ENCODE assay signal across 8 cellular contexts in the genomic region with DNA sequence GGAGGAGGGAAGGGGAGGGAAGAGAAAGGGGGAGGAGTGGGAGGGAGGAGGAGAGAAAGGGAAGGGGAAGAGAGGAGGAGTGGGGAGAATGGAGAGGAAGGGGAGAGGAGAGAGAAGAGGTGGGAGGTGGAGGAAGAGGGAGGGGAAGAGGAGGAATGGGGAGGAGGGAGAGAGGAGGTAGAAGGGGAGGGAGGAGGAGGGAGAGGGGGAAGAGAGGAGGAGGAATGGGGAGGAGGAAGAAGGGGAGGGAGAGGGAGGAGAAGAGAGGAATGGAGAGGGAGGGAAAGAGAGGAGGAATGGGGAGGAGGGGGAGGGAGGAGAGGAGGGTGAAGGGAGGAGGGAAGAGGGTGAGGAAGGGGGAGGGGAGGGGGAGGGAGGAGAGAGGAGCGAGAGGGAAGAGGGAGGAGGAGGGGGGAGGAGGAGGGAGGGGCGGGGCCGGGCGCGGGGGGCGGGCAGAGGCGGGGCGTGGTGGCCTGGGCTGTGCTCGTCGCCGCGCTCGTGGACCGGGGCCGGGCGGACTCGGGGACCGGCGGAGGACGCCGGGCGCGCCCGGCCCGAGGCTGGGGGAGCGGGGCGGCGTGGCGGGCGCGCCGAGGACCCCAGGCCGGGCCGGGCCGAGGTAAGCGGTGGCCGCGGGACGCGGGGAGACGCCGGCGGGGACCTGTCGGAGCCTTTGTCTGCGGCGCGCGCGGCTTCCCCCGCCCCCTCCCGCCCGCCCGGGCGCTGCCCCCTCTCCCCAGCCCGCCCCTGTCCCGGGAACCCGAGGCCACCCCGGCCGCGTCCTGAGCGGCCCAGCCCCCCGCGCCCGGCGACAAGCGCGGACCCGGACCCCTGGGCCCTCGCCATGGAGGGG. TPM values are rescaled to one million over a fixed set of nuclear protein-coding genes. Genes with fewer than 3 reads are reported as not detected.
DNase-seq lines count a peak whose midpoint lies in the region; ATAC-seq, FAIRE-seq and TF ChIP-seq lines count a peak whose summit lies in the region.

A gene with protein sequence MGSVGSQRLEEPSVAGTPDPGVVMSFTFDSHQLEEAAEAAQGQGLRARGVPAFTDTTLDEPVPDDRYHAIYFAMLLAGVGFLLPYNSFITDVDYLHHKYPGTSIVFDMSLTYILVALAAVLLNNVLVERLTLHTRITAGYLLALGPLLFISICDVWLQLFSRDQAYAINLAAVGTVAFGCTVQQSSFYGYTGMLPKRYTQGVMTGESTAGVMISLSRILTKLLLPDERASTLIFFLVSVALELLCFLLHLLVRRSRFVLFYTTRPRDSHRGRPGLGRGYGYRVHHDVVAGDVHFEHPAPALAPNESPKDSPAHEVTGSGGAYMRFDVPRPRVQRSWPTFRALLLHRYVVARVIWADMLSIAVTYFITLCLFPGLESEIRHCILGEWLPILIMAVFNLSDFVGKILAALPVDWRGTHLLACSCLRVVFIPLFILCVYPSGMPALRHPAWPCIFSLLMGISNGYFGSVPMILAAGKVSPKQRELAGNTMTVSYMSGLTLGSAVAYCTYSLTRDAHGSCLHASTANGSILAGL (plus strand): TSS at position 480 of the 853 bp plus-strand sequence. CDS start 4,874 bp downstream, outside the sequence.

- H3K4me3 ChIP-seq in HUES64 (ENCODE audit: low read length), result peak within 1 kb of the TSS; percentile 61
- peak within 1 kb of the TSS in 1 of 3 experiments; percentile 18 for H3K4me3 ChIP-seq in keratinocyte (ENCODE audit: control insufficient read depth in 2 of 3, extremely low read depth in 1 of 3, insufficient read depth in 2 of 3, low read depth in 1 of 3, low read length in 3 of 3)

- no peak within 1 kb of the TSS for H3K27ac Mint-ChIP-seq in stimulated activated memory B cell treated with anti-CD40 and anti-IgM and Interleukin-4, amounts not matched to agents 10 μg/mL and 1 μg/mL and 100 μg/mL, for 72 hours

- peak; percentile 62 for DNase-seq in Daoy (ENCODE audit: low read depth)
- peak; percentile 55 for DNase-seq in astrocyte of the hippocampus (ENCODE audit: low read depth, low spot score)
- no peak for DNase-seq in keratinocyte (ENCODE audit: low read depth, low spot score)
- no peak for DNase-seq in GM19238 (ENCODE audit: insufficient read length, low spot score)

- H4K20me1 ChIP-seq in keratinocyte (ENCODE audit: control insufficient read depth, extremely low read depth, insufficient read depth, low read length), result no peaks in the 10 kb centered on the region

- H3K27me3 Mint-ChIP-seq in stimulated activated memory B cell treated with anti-CD40 and anti-IgM and Interleukin-4, amounts not matched to agents 10 μg/mL and 1 μg/mL and 100 μg/mL, for 72 hours, result peaks cover 42% of the 10 kb centered on the region

- ATAC-seq in stimulated activated memory B cell treated with anti-CD40 and anti-IgM and Interleukin-4, amounts not matched to agents 10 μg/mL and 1 μg/mL and 100 μg/mL, for 72 hours, result peak; percentile 62
- ATAC-seq in GM21515 (IDR thresholded peaks at IDR 0.05; ENCODE audit: unreplicated experiment) (no peak), GM21360 (IDR thresholded peaks at IDR 0.05; ENCODE audit: unreplicated experiment) (no peak)

- no peaks in the 10 kb centered on the region for H3K9me3 ChIP-seq in HUES64 (ENCODE audit: insufficient read depth, low read depth, low read length)
- no peaks in the 10 kb centered on the region for H3K9me3 ChIP-seq in keratinocyte (ENCODE audit: control insufficient read depth, low read depth, low read length)

- H3K36me3 Mint-ChIP-seq in stimulated activated memory B cell treated with anti-CD40 and anti-IgM and Interleukin-4, amounts not matched to agents 10 μg/mL and 1 μg/mL and 100 μg/mL, for 72 hours, result no peaks in the 10 kb centered on the region

- H3K4me1 Mint-ChIP-seq in stimulated activated memory B cell treated with anti-CD40 and anti-IgM and Interleukin-4, amounts not matched to agents 10 μg/mL and 1 μg/mL and 100 μg/mL, for 72 hours, result peaks cover 5% of the 10 kb centered on the region

- peak within 1 kb of the TSS; percentile 32 for H3K4me2 ChIP-seq in keratinocyte (ENCODE audit: control insufficient read depth, extremely low read depth, insufficient read depth, low read depth, low read length)

- no peak within 1 kb of the TSS for H3K27ac ChIP-seq in HUES64 (ENCODE audit: low read depth, low read length)
- no peak within 1 kb of the TSS for H3K27ac ChIP-seq in keratinocyte (ENCODE audit: control insufficient read depth, insufficient read depth, low read length)

- under 1% methylated on average over 62 of the region's 69 CpGs for WGBS in HUES64

- H3K36me3 ChIP-seq in HUES64 (ENCODE audit: insufficient read depth, low read length) (no peaks in the 10 kb centered on the region), keratinocyte (ENCODE audit: control insufficient read depth in 2 of 2, extremely low read depth in 1 of 2, insufficient read depth in 2 of 2, low read length in 2 of 2) (no peaks in the 10 kb centered on the region)

- no peak within 1 kb of the TSS for H2AFZ ChIP-seq in keratinocyte (ENCODE audit: control insufficient read depth, low read length)

- no peaks in the 10 kb centered on the region for H3K9me3 Mint-ChIP-seq in stimulated activated memory B cell treated with anti-CD40 and anti-IgM and Interleukin-4, amounts not matched to agents 10 μg/mL and 1 μg/mL and 100 μg/mL, for 72 hours

- FAIRE-seq in keratinocyte (lab: Jason Lieb, UNC), result no peak

- no peak within 1 kb of the TSS for H3K4me3 Mint-ChIP-seq in stimulated activated memory B cell treated with anti-CD40 and anti-IgM and Interleukin-4, amounts not matched to agents 10 μg/mL and 1 μg/mL and 100 μg/mL, for 72 hours

- peaks cover 17% of the 10 kb centered on the region for H3K27me3 ChIP-seq in HUES64 (ENCODE audit: insufficient read depth, low read length)
- H3K27me3 ChIP-seq in keratinocyte (ENCODE audit: control insufficient read depth, extremely low read depth, insufficient read depth, low read length), result peaks cover 18% of the 10 kb centered on the region

- H3K4me1 ChIP-seq in HUES64 (ENCODE audit: insufficient read depth, low read length), result no peaks in the 10 kb centered on the region
- no peaks in the 10 kb centered on the region for H3K4me1 ChIP-seq in keratinocyte (ENCODE audit: control insufficient read depth, extremely low read depth, insufficient read depth, low read length)

- dilution Hi-C loops in keratinocyte (cut with MboI; ENCODE audit: extremely low pct_ligation_motif_present, low sequenced_read_pairs), result no loop called here

- no peaks in the 10 kb centered on the region for H3K9me1 ChIP-seq in keratinocyte (ENCODE audit: control insufficient read depth, extremely low read depth, insufficient read depth, low read length)

- no peaks in the 10 kb centered on the region for H3K79me2 ChIP-seq in keratinocyte (ENCODE audit: control insufficient read depth, insufficient read depth, low read length)

- no peak for TF ChIP-seq CTCF in keratinocyte (optimal IDR thresholded peaks at IDR 0.05 in 1 of 3, IDR thresholded peaks at IDR 0.05 in 1 of 3, conservative IDR thresholded peaks at IDR 0.05 in 1 of 3; ENCODE audit: extremely low read depth in 1 of 3, insufficient read depth in 2 of 3, low read length in 3 of 3)

- H3K9ac ChIP-seq in HUES64 (ENCODE audit: low read depth, low read length) (no peak within 1 kb of the TSS), keratinocyte (ENCODE audit: control insufficient read depth, extremely low read depth, insufficient read depth, low read length) (no peak within 1 kb of the TSS)

RNA-seq across cellular contexts. Expression of the gene that starts here (rescaled TPM):
- total RNA-seq in Daoy (2014; rRNA removed; shearing (Covaris generic)), result 0.36 and 1.4 TPM in 2 replicates
- polyA plus RNA-seq in HUES64 (2013, experiment 1 of 2), result 12.7 TPM
- polyA plus RNA-seq in HUES64 (2013, experiment 2 of 2), result 13.9 TPM
- polyA plus RNA-seq in keratinocyte, result 0.43 to 1.9 TPM (median 0.65 TPM) in 3 replicates
- polyA plus RNA-seq in keratinocyte (2011; ENCODE audit: low read depth), result 3.7 TPM
- polyA plus RNA-seq in keratinocyte (2011; cell fraction: cytosol; rRNA removed), result 1.1 and 2.2 TPM in 2 replicates
- polyA plus RNA-seq in keratinocyte (2011; cell fraction: nucleus; rRNA removed), result 1.2 and 2.2 TPM in 2 replicates
- 2.2 and 6.9 TPM in 2 replicates for polyA plus RNA-seq in keratinocyte (2012; ENCODE audit: low replicate concordance)
- 1.0 to 5.3 TPM (median 5.0 TPM) in 3 replicates for polyA minus RNA-seq in keratinocyte
- 6.7 TPM for polyA minus RNA-seq in keratinocyte (2011; cell fraction: cytosol; rRNA and poly(A)+ RNA removed)
- polyA minus RNA-seq in keratinocyte (2011; cell fraction: nucleus; rRNA and poly(A)+ RNA removed), result 1.8 and 2.3 TPM in 2 replicates

Comparison
In these comparisons a context has a peak if more than half of its experiments do, and no peak if none do; other contexts are left out.
1. DNase-seq: peak in Daoy (single experiment) and astrocyte of the hippocampus (single experiment); none in keratinocyte (single experiment) and GM19238 (single experiment).